ENCODE assay signal across 17 cellular contexts in genomic region chr2:86234573-86235131, GRCh38. TPM values are rescaled to one million over a fixed set of nuclear protein-coding genes. Genes with fewer than 3 reads are reported as not detected.
DNase-seq lines count a peak whose midpoint lies in the region; ATAC-seq and TF ChIP-seq lines count a peak whose summit lies in the region.
"Had no signal": no experiment of that assay in that cellular context is flagged by ENCODE, and none has a peak within 500 bp of the region (broad histone marks: within the 10 kb centered on the region; RNA-seq: fewer than 3 reads in every experiment).

No MANE protein-coding gene starts in this region.

- 57% methylated on average over 3 of the region's 3 CpGs for WGBS in heart right ventricle, 2 donors
- WGBS in stomach, 5 donors = 57 to 72% (median 69%) methylated on average over 3 of the region's 3 CpGs

- H2AFZ ChIP-seq in neural progenitor cell (replicated peaks) = no peak overlapping the region

- H3F3A ChIP-seq in neural progenitor cell (ENCODE audit: low read depth) = peaks cover 5% of the 10 kb centered on the region

- H3K4me3 ChIP-seq in heart right ventricle = no peak overlapping the region
- no peak overlapping the region for H3K4me3 ChIP-seq in coronary artery
- H3K4me3 ChIP-seq in neural progenitor cell = no peak overlapping the region
- H3K4me3 ChIP-seq in stomach = no peak overlapping the region
- H3K4me3 ChIP-seq: HAP-1 had no signal

- peak overlapping the region; percentile 39 for H3K4me2 ChIP-seq in neural progenitor cell

- H3K36me3 Mint-ChIP-seq in neural progenitor cell = peaks cover 1% of the 10 kb centered on the region
- H3K36me3 Mint-ChIP-seq: CD4-positive, CD25-positive, alpha-beta regulatory T cell had no signal

- TF ChIP-seq EP300 in stomach (IDR thresholded peaks at IDR 0.05) = no peak

- no peaks in the 10 kb centered on the region for H4K20me1 ChIP-seq in neural progenitor cell (ENCODE audit: low read depth)

- H3K36me3 ChIP-seq in heart right ventricle (no peaks in the 10 kb centered on the region), neural progenitor cell (no peaks in the 10 kb centered on the region), stomach (no peaks in the 10 kb centered on the region)
- H3K36me3 ChIP-seq: HAP-1 had no signal

- no peak for TF ChIP-seq CTCF in heart right ventricle (IDR thresholded peaks at IDR 0.05)
- no peak for TF ChIP-seq CTCF in coronary artery (IDR thresholded peaks at IDR 0.05)
- no peak for TF ChIP-seq CTCF in neural progenitor cell (IDR thresholded peaks at IDR 0.05)
- TF ChIP-seq CTCF in stomach (IDR thresholded peaks at IDR 0.05) = no peak

- H3K4me1 ChIP-seq in heart right ventricle = peaks cover 0 to 36% (median 12%) of the 10 kb centered on the region in 9 donors
- peaks cover 19% of the 10 kb centered on the region for H3K4me1 ChIP-seq in neural progenitor cell
- peaks cover 0 to 6% (median 2%) of the 10 kb centered on the region in 4 donors for H3K4me1 ChIP-seq in stomach
- H3K4me1 ChIP-seq: HAP-1 had no signal

- H3K9me3 ChIP-seq in heart right ventricle (no peaks in the 10 kb centered on the region), neural progenitor cell (ENCODE audit: low read depth) (no peaks in the 10 kb centered on the region), stomach (no peaks in the 10 kb centered on the region)
- H3K9me3 ChIP-seq: HAP-1 had no signal

- H3K27ac Mint-ChIP-seq in neural progenitor cell = no peak overlapping the region

- no peaks in the 10 kb centered on the region for H3K27me3 ChIP-seq in heart right ventricle
- H3K27me3 ChIP-seq in neural progenitor cell = no peaks in the 10 kb centered on the region
- H3K27me3 ChIP-seq in stomach = no peaks in the 10 kb centered on the region

- H3K4me1 Mint-ChIP-seq in neural progenitor cell = peaks cover 60% of the 10 kb centered on the region

- H3K27me3 Mint-ChIP-seq in neural progenitor cell (ENCODE audit: insufficient read depth, low read depth) = peaks cover 16% of the 10 kb centered on the region

- TF ChIP-seq POLR2A in stomach (IDR thresholded peaks at IDR 0.05) = no peak

- no peak overlapping the region for H3K9ac ChIP-seq in neural progenitor cell

- peaks cover 6% of the 10 kb centered on the region for H3K9me3 Mint-ChIP-seq in neural progenitor cell
- H3K9me3 Mint-ChIP-seq: CD4-positive, CD25-positive, alpha-beta regulatory T cell had no signal

- peak overlapping the region in 7 of 10 donors; percentile 3 to 82 (median 45) for H3K27ac ChIP-seq in heart right ventricle
- peak overlapping the region; percentile 1 to 51 for H3K27ac ChIP-seq in coronary artery
- no peak overlapping the region for H3K27ac ChIP-seq in neural progenitor cell
- peak overlapping the region in 1 of 5 donors; percentile 55 for H3K27ac ChIP-seq in stomach
- H3K27ac ChIP-seq: RWPE1 had no signal

- no peaks in the 10 kb centered on the region for H3K79me2 ChIP-seq in neural progenitor cell (ENCODE audit: low read depth)

- ATAC-seq in heart right ventricle (peak in 1 of 8 donors; percentile 25), Right ventricle myocardium superior (ENCODE audit: poor library complexity) (no peak)

- H3K4me3 Mint-ChIP-seq in neural progenitor cell = peak overlapping the region; percentile 26
- H3K4me3 Mint-ChIP-seq: CD4-positive, CD25-positive, alpha-beta regulatory T cell had no signal

- intact Hi-C loops in heart right ventricle (cut with DNase I) (no loop called here), Right ventricle myocardium superior (cut with DNase I) (no loop called here), stomach (cut with DNase I; ENCODE audit: low total_unique reads) (no loop called here)

- DNase-seq in heart right ventricle = no peak
- no peak for DNase-seq in Right ventricle myocardium superior
- DNase-seq in coronary artery (ENCODE audit: low spot score) = no peak
- no peak for DNase-seq in neural progenitor cell (ENCODE audit: low spot score)
- no peak for DNase-seq in iPS-NIHi11 (ENCODE audit: low spot score)
- DNase-seq in stomach = no peak
- no peak for DNase-seq in NCI-H82 treated with DMSO at 0.1 percent for 48 hours (lab: John Stamatoyannopoulos, UW; ENCODE audit: unreplicated experiment)
- DNase-seq: AML-193; CD4-positive, CD25-positive, alpha-beta regulatory T cell; DMS53; Kasumi-1; NCI-H1436; NCI-H2029 treated with DMSO at 0.1 percent for 48 hours; NCI-H524; NK-92 treated with Interleukin-12 subunit alpha and Interleukin-12 subunit beta, amount 100 ng/mL, for 24 hours had no signal

RNA-seq across cellular contexts. Expression of gene MRPL35, which starts 35.4 kb away (rescaled TPM):
- total RNA-seq in heart right ventricle (100 to 1,000 TPM in 7 of 10 donors, 10 to 100 TPM in 3; 72.5 to 147 (median 113) TPM), Right ventricle myocardium superior (86.5 TPM), neural progenitor cell (ENCODE audit: low replicate concordance) (24.8 and 38.1 TPM in 2 replicates), stomach (10 to 100 TPM in 4 of 5 donors, 1 to 10 TPM in 1; 3.2 to 57.4 (median 17.4) TPM)
- polyA plus RNA-seq in heart right ventricle (10 to 100 TPM; 31.8 to 49.1 TPM), stomach (10 to 100 TPM; 28.0 to 43.8 (median 32.5) TPM)

RNA-seq across cellular contexts. Expression of gene IMMT, which starts 39.4 kb away (rescaled TPM):
- total RNA-seq in heart right ventricle (100 to 1,000 TPM; 211 to 333 (median 306) TPM), Right ventricle myocardium superior (301 TPM), neural progenitor cell (ENCODE audit: low replicate concordance) (71.3 and 93.3 TPM in 2 replicates), stomach (10 to 100 TPM; 30.1 to 94.5 (median 49.6) TPM)
- polyA plus RNA-seq in heart right ventricle (100 to 1,000 TPM in 1 of 2 donors, 10 to 100 TPM in 1; 48.2 to 135 TPM), stomach (10 to 100 TPM; 37.3 to 45.1 (median 37.5) TPM)
